Comparison of ENCODE assay signal across 1 cellular context in genomic region chr17:67390646-67391480, GRCh38.
TF ChIP-seq lines count a peak whose summit lies in the region.

No MANE protein-coding gene starts in this region.

TF ChIP-seq in HepG2, 621 proteins besides CTCF, POLR2A, EP300 and RAD21 (continued from another document):
- TF ChIP-seq, protein P1, sequence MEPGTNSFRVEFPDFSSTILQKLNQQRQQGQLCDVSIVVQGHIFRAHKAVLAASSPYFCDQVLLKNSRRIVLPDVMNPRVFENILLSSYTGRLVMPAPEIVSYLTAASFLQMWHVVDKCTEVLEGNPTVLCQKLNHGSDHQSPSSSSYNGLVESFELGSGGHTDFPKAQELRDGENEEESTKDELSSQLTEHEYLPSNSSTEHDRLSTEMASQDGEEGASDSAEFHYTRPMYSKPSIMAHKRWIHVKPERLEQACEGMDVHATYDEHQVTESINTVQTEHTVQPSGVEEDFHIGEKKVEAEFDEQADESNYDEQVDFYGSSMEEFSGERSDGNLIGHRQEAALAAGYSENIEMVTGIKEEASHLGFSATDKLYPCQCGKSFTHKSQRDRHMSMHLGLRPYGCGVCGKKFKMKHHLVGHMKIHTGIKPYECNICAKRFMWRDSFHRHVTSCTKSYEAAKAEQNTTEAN (CRISPR knock-in tag; conservative IDR thresholded peaks at IDR 0.05), result no peak; the same call in 1 of the 2 replicates
- TF ChIP-seq ZNF615 (CRISPR knock-in tag; IDR thresholded peaks at IDR 0.05; ENCODE audit: borderline replicate concordance), result no peak
- no peak for TF ChIP-seq NFYC (CRISPR knock-in tag; IDR thresholded peaks at IDR 0.05)
- TF ChIP-seq ZFP1 (CRISPR knock-in tag; IDR thresholded peaks at IDR 0.05), result no peak
- no peak for TF ChIP-seq ZNF737 (CRISPR knock-in tag; IDR thresholded peaks at IDR 0.05; ENCODE audit: borderline replicate concordance)
- TF ChIP-seq SPEN (CRISPR knock-in tag; IDR thresholded peaks at IDR 0.05; ENCODE audit: low read depth), result no peak
- no peak for TF ChIP-seq MAZ (IDR thresholded peaks at IDR 0.05; ENCODE audit: borderline replicate concordance, low read depth, low read length)
- TF ChIP-seq MAZ (CRISPR knock-in tag; IDR thresholded peaks at IDR 0.05; ENCODE audit: low read depth), result no peak
- TF ChIP-seq, protein P2, sequence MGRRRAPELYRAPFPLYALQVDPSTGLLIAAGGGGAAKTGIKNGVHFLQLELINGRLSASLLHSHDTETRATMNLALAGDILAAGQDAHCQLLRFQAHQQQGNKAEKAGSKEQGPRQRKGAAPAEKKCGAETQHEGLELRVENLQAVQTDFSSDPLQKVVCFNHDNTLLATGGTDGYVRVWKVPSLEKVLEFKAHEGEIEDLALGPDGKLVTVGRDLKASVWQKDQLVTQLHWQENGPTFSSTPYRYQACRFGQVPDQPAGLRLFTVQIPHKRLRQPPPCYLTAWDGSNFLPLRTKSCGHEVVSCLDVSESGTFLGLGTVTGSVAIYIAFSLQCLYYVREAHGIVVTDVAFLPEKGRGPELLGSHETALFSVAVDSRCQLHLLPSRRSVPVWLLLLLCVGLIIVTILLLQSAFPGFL (CRISPR knock-in tag; IDR thresholded peaks at IDR 0.05), result no peak
- TF ChIP-seq HNRNPLL (IDR thresholded peaks at IDR 0.05; ENCODE audit: low read depth, low read length, poor library complexity, severe bottlenecking), result no peak
TF ChIP-seq in HepG2: peak in this region for 58.
